Comparison of ENCODE assay signal across 15 cellular contexts in the genomic region with DNA sequence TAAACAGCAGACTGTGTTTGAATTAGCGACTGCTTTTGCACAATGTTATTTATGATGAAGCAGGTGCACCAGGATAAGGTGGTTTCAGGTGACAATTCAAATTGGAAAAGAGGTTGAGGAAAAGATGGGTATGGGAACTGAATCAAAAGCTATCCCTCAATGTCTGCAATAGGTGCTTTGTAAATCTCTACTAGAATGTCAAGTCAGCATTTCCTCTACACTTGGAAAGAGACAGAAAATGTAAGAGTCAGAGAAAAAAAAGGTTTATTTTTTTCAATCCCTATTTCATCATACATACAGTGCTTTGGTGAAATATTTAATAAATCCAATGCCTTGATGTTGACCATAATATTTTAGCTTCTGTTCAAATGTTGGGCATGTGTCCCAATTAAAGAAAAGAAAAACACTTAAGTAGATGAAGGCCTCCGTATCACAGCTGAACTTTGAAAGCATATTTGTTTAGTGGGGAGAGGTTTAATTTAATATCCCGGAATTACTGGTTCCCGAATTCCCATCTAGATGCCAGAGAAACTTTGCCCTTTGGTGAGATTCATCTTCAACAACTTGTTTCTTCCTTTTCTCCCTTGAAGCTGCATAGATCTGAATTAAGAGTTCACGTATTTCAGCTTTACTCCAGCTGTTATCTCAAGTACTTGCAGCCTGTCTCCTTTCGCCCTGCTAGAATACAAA. TPM values are rescaled to one million over a fixed set of nuclear protein-coding genes. Genes with fewer than 3 reads are reported as not detected.
DNase-seq lines count a peak whose midpoint lies in the region; ATAC-seq and TF ChIP-seq lines count a peak whose summit lies in the region.
"Had no signal": no experiment of that assay in that cellular context is flagged by ENCODE, and none has a peak within 500 bp of the region (broad histone marks: within the 10 kb centered on the region; RNA-seq: fewer than 3 reads in every experiment).

No MANE protein-coding gene starts in this region.

- H3K27ac ChIP-seq in Peyer's patch (peak overlapping the region in 3 of 4 donors; percentile 35 to 81 (median 53)), right lobe of liver (peak overlapping the region; percentile 29 to 100 (median 97)), body of pancreas (no peak overlapping the region)
- H3K27ac ChIP-seq: pancreas, testis had no signal

- H3K36me3 ChIP-seq in Peyer's patch (no peaks in the 10 kb centered on the region), right lobe of liver (no peaks in the 10 kb centered on the region), body of pancreas (replicated peaks in 1 of 2; ENCODE audit: insufficient read depth in 1 of 2, low read depth in 2 of 2) (no peaks in the 10 kb centered on the region)
- H3K36me3 ChIP-seq: pancreas had no signal

- DNase-seq in DMS153 treated with DMSO at 0.1 percent for 48 hours (lab: John Stamatoyannopoulos, UW; ENCODE audit: unreplicated experiment) (peak; percentile 93), NCI-H187 treated with DMSO at 0.1 percent for 48 hours (lab: John Stamatoyannopoulos, UW) (peak; percentile 98), Peyer's patch (no peak), right lobe of liver (no peak), superior temporal gyrus (ENCODE audit: extremely low spot score) (no peak), T-helper 9 cell (no peak), body of pancreas (no peak)
- DNase-seq: activated CD4-positive, alpha-beta T cell treated with anti-CD3 and anti-CD28 coated beads, Interleukin-2, amount 50 U/mL, for 1 hour; amniotic stem cell; Karpas-422; pancreas; RPMI8226; T-helper 2 cell; testis had no signal

- peaks cover 0 to 47% (median 8%) of the 10 kb centered on the region in 4 donors for H3K4me1 ChIP-seq in Peyer's patch
- peaks cover 0 to 68% (median 23%) of the 10 kb centered on the region in 4 donors for H3K4me1 ChIP-seq in right lobe of liver
- H3K4me1 ChIP-seq in body of pancreas: peaks cover 9% of the 10 kb centered on the region
- H3K4me1 ChIP-seq: testis had no signal

- H3K4me3 ChIP-seq in Peyer's patch (peak overlapping the region in 1 of 4 donors; percentile 28), right lobe of liver (peak overlapping the region; percentile 4 to 10 (median 5)), body of pancreas (no peak overlapping the region)
- H3K4me3 ChIP-seq: pancreas, testis had no signal

- H3K9me3 ChIP-seq in Peyer's patch (no peaks in the 10 kb centered on the region), right lobe of liver (no peaks in the 10 kb centered on the region), body of pancreas (no peaks in the 10 kb centered on the region)
- H3K9me3 ChIP-seq: pancreas, testis had no signal

- TF ChIP-seq CTCF in Peyer's patch (IDR thresholded peaks at IDR 0.05): no peak
- TF ChIP-seq CTCF in right lobe of liver (IDR thresholded peaks at IDR 0.05): no peak
- TF ChIP-seq CTCF in body of pancreas (IDR thresholded peaks at IDR 0.05): no peak

- ATAC-seq in right lobe of liver (peak in 3 of 4 donors; percentile 7 to 51 (median 10)), HG02938 (IDR thresholded peaks at IDR 0.05; ENCODE audit: unreplicated experiment) (no peak), body of pancreas (no peak)
- ATAC-seq: pancreas had no signal

- intact Hi-C loops in right lobe of liver (cut with DNase I): no loop called here
- intact Hi-C loops in body of pancreas (cut with DNase I): loop anchor here (5.0 kb wide), 1 partner anchor 381 kb away; no protein-coding TSS in a partner anchor

- no peak for TF ChIP-seq POLR2A in Peyer's patch (IDR thresholded peaks at IDR 0.05)
- TF ChIP-seq POLR2A in right lobe of liver (IDR thresholded peaks at IDR 0.05): peak; percentile 10
- TF ChIP-seq POLR2A in body of pancreas (IDR thresholded peaks at IDR 0.05): no peak

- H3K27me3 ChIP-seq in Peyer's patch (no peaks in the 10 kb centered on the region), right lobe of liver (no peaks in the 10 kb centered on the region), body of pancreas (no peaks in the 10 kb centered on the region)
- H3K27me3 ChIP-seq: pancreas, testis had no signal

- 19% methylated on average over 6 of the region's 6 CpGs for WGBS in right lobe of liver (ENCODE audit: insufficient coverage, low coverage, low lambda C conversion rate, missing lambda C conversion rate)
- 40 to 52% methylated on average over 6 of the region's 6 CpGs for WGBS in body of pancreas, 2 donors

RNA-seq across cellular contexts. Expression of a gene that starts 5.9 kb away (rescaled TPM):
- total RNA-seq in Peyer's patch (10 to 100 TPM; 15.4 to 45.4 (median 28.0) TPM), right lobe of liver (10 to 100 TPM; 22.9 to 51.9 (median 25.8) TPM), body of pancreas (1 to 10 TPM; 4.3 to 8.6 TPM)

Comparison
In these comparisons a context has a peak if more than half of its experiments do, and no peak if none do; other contexts are left out.
1. DNase-seq: peak in DMS153 treated with DMSO at 0.1 percent for 48 hours (single experiment) and NCI-H187 treated with DMSO at 0.1 percent for 48 hours (single experiment); none in Peyer's patch (0 of 3), right lobe of liver (0 of 3), superior temporal gyrus (single experiment), T-helper 9 cell (single experiment) and body of pancreas (0 of 4).
2. H3K27ac ChIP-seq: peak in Peyer's patch (3 of 4) and right lobe of liver (3 of 3); none in body of pancreas (0 of 4).
3. H3K4me3 ChIP-seq: peak in right lobe of liver (3 of 3); none in body of pancreas (0 of 2).
4. ATAC-seq: peak in right lobe of liver (3 of 4); none in HG02938 (single experiment) and body of pancreas (single experiment).